ENCODE assay signal across 8 cellular contexts in genomic region chr12:107091989-107092641, GRCh38. TPM values are rescaled to one million over a fixed set of nuclear protein-coding genes. Genes with fewer than 3 reads are reported as not detected.
DNase-seq lines count a peak whose midpoint lies in the region; ATAC-seq and TF ChIP-seq lines count a peak whose summit lies in the region.

No MANE protein-coding gene starts in this region.

- peaks cover 10% of the 10 kb centered on the region; the same call in 1 of the 2 replicates for H3F3A ChIP-seq in PC-9 (ENCODE audit: insufficient read depth, low read depth)

- peak overlapping the region; percentile 83 for H3K4me2 ChIP-seq in PC-9

- peaks cover 6% of the 10 kb centered on the region for H3K36me3 Mint-ChIP-seq in activated T-cell treated with anti-CD3 and anti-CD28 coated beads, Interleukin-2, amount 50 U/mL, for 4 hours (ENCODE audit: insufficient read depth)

- no peak for DNase-seq in activated T-cell treated with anti-CD3 and anti-CD28 coated beads, Interleukin-2, amount 50 U/mL, for 4 hours
- no peak for DNase-seq in activated T-cell treated with anti-CD3 and anti-CD28 coated beads, Interleukin-2, amount 50 U/mL, for 1 hour
- DNase-seq in LNCaP clone FGC (ENCODE audit: low read depth), result peak; percentile 94
- peak; percentile 63 to 95 for DNase-seq in PC-9
- peak; percentile 97 for DNase-seq in cardiac fibroblast (ENCODE audit: low read depth in 2 of 2)
- DNase-seq in iPS-NIHi7 (ENCODE audit: extremely low spot score), result peak; percentile 74
- no peak for DNase-seq in NCI-H1048 (lab: John Stamatoyannopoulos, UW)

- TF ChIP-seq CTCF in LNCaP clone FGC (IDR thresholded peaks at IDR 0.05; ENCODE audit: control insufficient read depth, extremely low read depth, insufficient read depth) (peak; percentile 46), PC-9 (conservative IDR thresholded peaks at IDR 0.05) (peak; percentile 87), cardiac fibroblast (IDR thresholded peaks at IDR 0.05; ENCODE audit: low read depth, low read length) (peak; percentile 72)

- H3K27ac ChIP-seq in PC-9 (peak overlapping the region; percentile 72), skin epidermis (peak overlapping the region in 17 of 21 experiments; percentile 83 to 100 (median 94))

- peaks cover 14% of the 10 kb centered on the region for H4K20me1 ChIP-seq in PC-9 (ENCODE audit: insufficient read depth)

- POLR2A ChIA-PET in PC-9 (lab: Charles Lee; ENCODE audit: unreplicated experiment), result interaction anchor here (0.7 kb wide), 1 partner anchor 116 kb away, joined by 3 read pairs; no protein-coding TSS in a partner anchor

- H3K4me1 ChIP-seq in PC-9 (replicated peaks; ENCODE audit: insufficient read depth), result peaks cover 19% of the 10 kb centered on the region

- no peak overlapping the region for H3K4me3 Mint-ChIP-seq in activated T-cell treated with anti-CD3 and anti-CD28 coated beads, Interleukin-2, amount 50 U/mL, for 4 hours

- no peaks in the 10 kb centered on the region for H3K9me2 ChIP-seq in PC-9 (ENCODE audit: insufficient read depth)

- peaks cover 2% of the 10 kb centered on the region; the same call in 1 of the 2 replicates for H3K9me3 ChIP-seq in PC-9 (ENCODE audit: insufficient read depth, low read depth)

- peaks cover 10% of the 10 kb centered on the region for H3K4me1 Mint-ChIP-seq in activated T-cell treated with anti-CD3 and anti-CD28 coated beads, Interleukin-2, amount 50 U/mL, for 4 hours (ENCODE audit: low read depth)

- BruUV-seq in PC-9 (replicated peaks; lab: Mats Ljungman, UMichigan), result no TSS peak

- no peaks in the 10 kb centered on the region for H3K27me3 ChIP-seq in PC-9 (ENCODE audit: insufficient read depth, low read depth)

- H3K4me3 ChIP-seq in LNCaP clone FGC (ENCODE audit: low read depth, low read length) (peak overlapping the region; percentile 70), PC-9 (peak overlapping the region; percentile 64), cardiac fibroblast (replicated peaks in 1 of 2; ENCODE audit: low read depth in 2 of 2, low read length in 2 of 2) (peak overlapping the region; percentile 73 to 98), skin epidermis (peak overlapping the region; percentile 57 to 92 (median 84))

- intact Hi-C loops in PC-9 (cut with micrococcal nuclease; ENCODE audit: unreplicated experiment), result loop anchor here (1.0 to 10.0 kb wide), 5 partner anchors 65 to 707 kb away; partner anchors contain the start of genes MTERF2 and RIC8B

- H2AFZ ChIP-seq in PC-9, result peak overlapping the region; percentile 96

- no peaks in the 10 kb centered on the region for H3K36me3 ChIP-seq in PC-9 (ENCODE audit: low read depth)

- CTCF ChIA-PET in PC-9 (lab: Charles Lee), result interaction anchor here (0.6 to 1.4 kb wide), 4 partner anchors 12 to 584 kb away, joined by 3 to 11 read pairs (median 6); no protein-coding TSS in a partner anchor

- H3K9me3 Mint-ChIP-seq in activated T-cell treated with anti-CD3 and anti-CD28 coated beads, Interleukin-2, amount 50 U/mL, for 4 hours, result peaks cover 3% of the 10 kb centered on the region

- peaks cover 6% of the 10 kb centered on the region for H3K27me3 Mint-ChIP-seq in activated T-cell treated with anti-CD3 and anti-CD28 coated beads, Interleukin-2, amount 50 U/mL, for 4 hours (ENCODE audit: low read depth)

- H3K79me2 ChIP-seq in PC-9 (ENCODE audit: low read depth), result peaks cover 35% of the 10 kb centered on the region

- ATAC-seq in activated T-cell treated with anti-CD3 and anti-CD28 coated beads, Interleukin-2, amount 50 U/mL, for 4 hours, result peak; percentile 1 to 4

RNA-seq across cellular contexts. Expression of gene CRY1, which starts 1.2 kb away (rescaled TPM):
- total RNA-seq in activated T-cell treated with anti-CD3 and anti-CD28 coated beads, Interleukin-2, amount 50 U/mL, for 4 hours, result 10 to 100 TPM; 30.5 to 34.4 (median 30.5) TPM
- total RNA-seq in PC-9 (2021), result 15.7 and 18.1 TPM in 2 replicates

Comparison
In these comparisons a context has a peak if more than half of its experiments do, and no peak if none do; other contexts are left out.
1. DNase-seq: peak in LNCaP clone FGC (single experiment), PC-9 (2 of 2), cardiac fibroblast (2 of 2) and iPS-NIHi7 (single experiment); none in activated T-cell treated with anti-CD3 and anti-CD28 coated beads, Interleukin-2, amount 50 U/mL, for 4 hours (single experiment), activated T-cell treated with anti-CD3 and anti-CD28 coated beads, Interleukin-2, amount 50 U/mL, for 1 hour (single experiment) and NCI-H1048 (single experiment).
2. Peak in every context shown above with its lines, with median percentiles within 50 percentile points of each other: H3K4me3 ChIP-seq and CTCF ChIP-seq.